ENCODE assay signal across 8 cellular contexts in genomic region chr10:43362191-43362839, GRCh38. TPM values are rescaled to one million over a fixed set of nuclear protein-coding genes. Genes with fewer than 3 reads are reported as not detected.
DNase-seq lines count a peak whose midpoint lies in the region; ATAC-seq and TF ChIP-seq lines count a peak whose summit lies in the region.

No MANE protein-coding gene starts in this region.

- no peaks in the 10 kb centered on the region for H3K27me3 ChIP-seq in CD4-positive, alpha-beta memory T cell (ENCODE audit: insufficient read depth, low read length)
- H3K27me3 ChIP-seq in Panc1 (ENCODE audit: control insufficient read depth, insufficient read depth, low read length) (no peaks in the 10 kb centered on the region), neural progenitor cell (no peaks in the 10 kb centered on the region), stomach (no peaks in the 10 kb centered on the region)

- no peaks in the 10 kb centered on the region for H3K36me3 ChIP-seq in CD4-positive, alpha-beta memory T cell (ENCODE audit: insufficient read depth, low read length)
- H3K36me3 ChIP-seq in Panc1 (ENCODE audit: control insufficient read depth, insufficient read depth, low read length) (no peaks in the 10 kb centered on the region; the same call in 1 of the 2 replicates), neural progenitor cell (no peaks in the 10 kb centered on the region), stomach (no peaks in the 10 kb centered on the region)

- no peak for TF ChIP-seq EP300 in stomach (IDR thresholded peaks at IDR 0.05)

- intact Hi-C loops in CD4-positive, alpha-beta memory T cell (cut with micrococcal nuclease) = loop anchor here (1.0 to 10.0 kb wide), 7 partner anchors 14 to 225 kb away; partner anchors contain the start of genes CSGALNACT2, HNRNPF, ZNF239 and ZNF487
- intact Hi-C loops in Panc1 (cut with micrococcal nuclease; ENCODE audit: unreplicated experiment) = no loop called here
- intact Hi-C loops in stomach (cut with DNase I; ENCODE audit: low total_unique reads) = no loop called here

- H3K27ac ChIP-seq in CD4-positive, alpha-beta memory T cell (ENCODE audit: low read depth, low read length) = peak overlapping the region; percentile 92
- H3K27ac ChIP-seq in Panc1 (ENCODE audit: low read length) = peak overlapping the region; percentile 81
- H3K27ac ChIP-seq in neural progenitor cell = no peak overlapping the region
- H3K27ac ChIP-seq in stomach = peak overlapping the region; percentile 69 to 89 (median 83)

- 3 to 8% (median 4%) methylated on average over 14 to 48 of the region's 48 CpGs for WGBS in stomach, 5 donors

- peak; percentile 98 for ATAC-seq in GM19463 (IDR thresholded peaks at IDR 0.05; ENCODE audit: unreplicated experiment)
- peak; percentile 96 for ATAC-seq in Panc1

- TF ChIP-seq POLR2A in stomach (IDR thresholded peaks at IDR 0.05) = no peak

- no TSS peak for BruUV-seq in Panc1 (replicated peaks; lab: Mats Ljungman, UMichigan)

- peak; percentile 96 to 98 (median 98) for DNase-seq in CD4-positive, alpha-beta memory T cell
- DNase-seq in HT-29 (ENCODE audit: low spot score) (peak; percentile 91), Panc1 (ENCODE audit: low read depth, low spot score) (no peak), foreskin melanocyte (peak; percentile 87), neural progenitor cell (ENCODE audit: low spot score) (peak; percentile 96), stomach (peak; percentile 99)
- peak; percentile 80 to 95 (median 91) for DNase-seq in activated naive CD4-positive, alpha-beta T cell (lab: John Stamatoyannopoulos, UW)

- peak overlapping the region; percentile 97 to 99 (median 98) for H3K27ac Mint-ChIP-seq in CD4-positive, alpha-beta memory T cell
- H3K27ac Mint-ChIP-seq in neural progenitor cell = no peak overlapping the region

- H3K36me3 Mint-ChIP-seq in CD4-positive, alpha-beta memory T cell = no peaks in the 10 kb centered on the region
- H3K36me3 Mint-ChIP-seq in neural progenitor cell = no peaks in the 10 kb centered on the region

- POLR2A ChIA-PET in CD4-positive, alpha-beta memory T cell (lab: Charles Lee; ENCODE audit: partially characterized antibody) = interaction anchor here (0.6 to 2.8 kb wide), 25 partner anchors 10 to 224 kb away, joined by 3 to 38 read pairs (median 5); partner anchors contain the start of genes CSGALNACT2, HNRNPF, RASGEF1A and ZNF487
- POLR2A ChIA-PET in Panc1 (lab: Charles Lee) = no interaction called here

- peak overlapping the region; percentile 74 for H2AFZ ChIP-seq in neural progenitor cell (replicated peaks)

- H3K9me3 Mint-ChIP-seq in CD4-positive, alpha-beta memory T cell = no peaks in the 10 kb centered on the region
- H3K9me3 Mint-ChIP-seq in neural progenitor cell = peaks cover 12% of the 10 kb centered on the region

- peaks cover 4% of the 10 kb centered on the region for H3F3A ChIP-seq in neural progenitor cell (ENCODE audit: low read depth)

- TF ChIP-seq CTCF in Panc1 (IDR thresholded peaks at IDR 0.05) = no peak
- TF ChIP-seq CTCF in neural progenitor cell (IDR thresholded peaks at IDR 0.05) = peak; percentile 43
- peak in 5 of 7 experiments; percentile 8 to 51 (median 28) for TF ChIP-seq CTCF in stomach (IDR thresholded peaks at IDR 0.05)

- peaks cover 19% of the 10 kb centered on the region for H3K4me1 ChIP-seq in CD4-positive, alpha-beta memory T cell (ENCODE audit: insufficient read depth, low read length)
- peaks cover 10% of the 10 kb centered on the region for H3K4me1 ChIP-seq in Panc1 (ENCODE audit: control insufficient read depth, insufficient read depth, low read length)
- H3K4me1 ChIP-seq in neural progenitor cell = no peaks in the 10 kb centered on the region
- H3K4me1 ChIP-seq in stomach = peaks cover 4 to 15% (median 15%) of the 10 kb centered on the region in 4 donors

- H3K4me3 Mint-ChIP-seq in CD4-positive, alpha-beta memory T cell = peak overlapping the region; percentile 95 to 100 (median 98)
- peak overlapping the region; percentile 70 for H3K4me3 Mint-ChIP-seq in neural progenitor cell

- H3K27me3 Mint-ChIP-seq in CD4-positive, alpha-beta memory T cell = no peaks in the 10 kb centered on the region
- H3K27me3 Mint-ChIP-seq in neural progenitor cell (ENCODE audit: insufficient read depth, low read depth) = peaks cover 3% of the 10 kb centered on the region

- CTCF ChIA-PET in CD4-positive, alpha-beta memory T cell (lab: Charles Lee; ENCODE audit: partially characterized antibody) = interaction anchor here (0.7 to 1.3 kb wide), 6 partner anchors 13 to 95 kb away, joined by 3 to 6 read pairs (median 3); no protein-coding TSS in a partner anchor
- CTCF ChIA-PET in Panc1 (lab: Charles Lee) = interaction anchor here (0.6 kb wide), 1 partner anchor 35 kb away, joined by 3 read pairs; no protein-coding TSS in a partner anchor

- H4K20me1 ChIP-seq in neural progenitor cell (ENCODE audit: low read depth) = no peaks in the 10 kb centered on the region

- H3K9ac ChIP-seq in neural progenitor cell = no peak overlapping the region

- in situ Hi-C loops in Panc1 (cut with HindIII; ENCODE audit: low pct_unique_long_range_greater_than_20kb, low sequenced_read_pairs) = no loop called here

- H3K4me1 Mint-ChIP-seq in CD4-positive, alpha-beta memory T cell = peaks cover 21 to 34% (median 27%) of the 10 kb centered on the region in 4 donors
- peaks cover 4% of the 10 kb centered on the region for H3K4me1 Mint-ChIP-seq in neural progenitor cell

- no peaks in the 10 kb centered on the region for H3K9me3 ChIP-seq in CD4-positive, alpha-beta memory T cell (ENCODE audit: control insufficient read depth in 1 of 2, low read length in 2 of 2)
- no peaks in the 10 kb centered on the region for H3K9me3 ChIP-seq in Panc1 (ENCODE audit: control insufficient read depth, insufficient read depth, low read depth, low read length)
- no peaks in the 10 kb centered on the region for H3K9me3 ChIP-seq in neural progenitor cell (ENCODE audit: low read depth)
- no peaks in the 10 kb centered on the region for H3K9me3 ChIP-seq in stomach

- no peaks in the 10 kb centered on the region for H3K79me2 ChIP-seq in neural progenitor cell (ENCODE audit: low read depth)

- H3K4me3 ChIP-seq in CD4-positive, alpha-beta memory T cell (ENCODE audit: low read length in 2 of 2) = peak overlapping the region; percentile 82 to 97
- H3K4me3 ChIP-seq in Panc1 (ENCODE audit: low read depth in 2 of 2, low read length in 2 of 2) = peak overlapping the region; percentile 55 to 76
- peak overlapping the region; percentile 55 for H3K4me3 ChIP-seq in neural progenitor cell
- peak overlapping the region; percentile 49 to 64 (median 52) for H3K4me3 ChIP-seq in stomach

- H3K4me2 ChIP-seq in neural progenitor cell = peak overlapping the region; percentile 76

RNA-seq across cellular contexts. Expression of gene FXYD4, which starts 9.1 kb away (rescaled TPM):
- total RNA-seq in CD4-positive, alpha-beta memory T cell = not detected
- polyA plus RNA-seq in CD4-positive, alpha-beta memory T cell = not detected
- not detected in 2 replicates for total RNA-seq in HT-29 (2014; rRNA removed; shearing (Covaris generic))
- total RNA-seq in Panc1 (2021; ENCODE audit: unreplicated experiment) = not detected
- polyA plus RNA-seq in Panc1 (2012; ENCODE audit: insufficient read length) = not detected
- total RNA-seq in neural progenitor cell (ENCODE audit: low replicate concordance) = not detected in 2 replicates
- not detected for total RNA-seq in stomach
- polyA plus RNA-seq in stomach = 1 to 10 TPM; 2.8 to 7.3 (median 6.0) TPM

RNA-seq across cellular contexts. Expression of gene HNRNPF, which starts 46.7 kb away (rescaled TPM):
- total RNA-seq in CD4-positive, alpha-beta memory T cell = 100 to 1,000 TPM; 204 to 206 TPM
- 100 to 1,000 TPM; 242 to 296 TPM for polyA plus RNA-seq in CD4-positive, alpha-beta memory T cell
- 515 and 519 TPM in 2 replicates for total RNA-seq in HT-29 (2014; rRNA removed; shearing (Covaris generic))
- total RNA-seq in Panc1 (2021; ENCODE audit: unreplicated experiment) (466 TPM), neural progenitor cell (ENCODE audit: low replicate concordance) (175 and 180 TPM in 2 replicates), stomach (100 to 1,000 TPM in 2 of 5 donors, 10 to 100 TPM in 3; 36.2 to 169 (median 87.0) TPM)
- 374 TPM for polyA plus RNA-seq in Panc1 (2012; ENCODE audit: insufficient read length)
- 100 to 1,000 TPM in 1 of 3 donors, 10 to 100 TPM in 2; 74.7 to 131 (median 87.5) TPM for polyA plus RNA-seq in stomach
